In the genomic region with DNA sequence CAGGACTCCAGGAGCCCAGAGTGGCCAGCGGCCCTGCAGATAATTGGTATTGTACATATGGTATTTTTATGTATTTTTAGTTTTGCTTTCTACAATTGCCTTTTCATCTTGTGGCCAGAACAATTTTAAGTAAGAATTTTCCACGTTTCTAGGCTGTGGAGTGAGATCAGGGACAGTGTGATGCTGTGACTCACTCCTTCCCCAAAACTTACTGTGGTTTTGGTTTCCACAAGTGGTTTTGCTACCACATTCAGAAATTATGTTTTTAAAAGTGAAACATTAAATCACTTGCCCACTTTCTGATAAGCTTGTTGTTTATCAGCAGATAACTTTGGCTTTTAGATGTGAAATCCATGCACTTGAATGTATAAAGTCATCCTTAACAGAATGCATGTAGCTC, we compare ENCODE assay signal across 12 cellular contexts.
DNase-seq lines count a peak whose midpoint lies in the region; ATAC-seq and TF ChIP-seq lines count a peak whose summit lies in the region.
"Had no signal": no experiment of that assay in that cellular context is flagged by ENCODE, and none has a peak within 500 bp of the region (broad histone marks: within the 10 kb centered on the region; RNA-seq: fewer than 3 reads in every experiment).

No MANE protein-coding gene starts in this region.

- H3K4me1 ChIP-seq in right atrium auricular region: no peaks in the 10 kb centered on the region

- DNase-seq in activated naive CD4-positive, alpha-beta T cell treated with anti-CD3 and anti-CD28 coated beads, Interleukin-2, amount 50 U/mL, for 72 hours (ENCODE audit: low spot score in 2 of 2): peak in 1 of 2 donors; percentile 13
- DNase-seq in activated naive CD4-positive, alpha-beta T cell (lab: John Stamatoyannopoulos, UW): no peak
- DNase-seq in MV-4-11 (lab: John Stamatoyannopoulos, UW) (peak; percentile 80), fibroblast of peridontal ligament (ENCODE audit: extremely low read depth) (peak; percentile 83), stromal cell of bone marrow (ENCODE audit: low read depth) (peak; percentile 77), NCI-H2171 (lab: John Stamatoyannopoulos, UW) (no peak), cortex of kidney (lab: John Stamatoyannopoulos, UW) (no peak), right atrium auricular region (ENCODE audit: low spot score) (no peak)
- DNase-seq: left colon, NCI-H446 had no signal

- no peak for TF ChIP-seq CTCF in right atrium auricular region (IDR thresholded peaks at IDR 0.05)

- H3K27me3 ChIP-seq in right atrium auricular region: no peaks in the 10 kb centered on the region

- H3K36me3 Mint-ChIP-seq in activated naive CD4-positive, alpha-beta T cell treated with anti-CD3 and anti-CD28 coated beads, Interleukin-2, amount 50 U/mL, for 72 hours: no peaks in the 10 kb centered on the region

- H3K36me3 ChIP-seq in right atrium auricular region: no peaks in the 10 kb centered on the region

- H3K9me3 Mint-ChIP-seq in activated naive CD4-positive, alpha-beta T cell treated with anti-CD3 and anti-CD28 coated beads, Interleukin-2, amount 50 U/mL, for 72 hours: no peaks in the 10 kb centered on the region
- H3K9me3 Mint-ChIP-seq: activated T-helper 1 cell treated with anti-CD3 and anti-CD28 coated beads, Interleukin-12 subunit alpha, Interleukin-12 subunit beta, Interleukin-2, Interleukin-4 antibody, amounts not matched to agents 30 ng/mL and 10 ng/mL and 1 ng/mL, durations not matched to agents 14 hours and 24 hours and 36 hours had no signal

- H3K27ac ChIP-seq in right atrium auricular region: no peak overlapping the region

- H3K27ac Mint-ChIP-seq in activated naive CD4-positive, alpha-beta T cell treated with anti-CD3 and anti-CD28 coated beads, Interleukin-2, amount 50 U/mL, for 72 hours: no peak overlapping the region
- H3K27ac Mint-ChIP-seq: activated T-helper 1 cell treated with anti-CD3 and anti-CD28 coated beads, Interleukin-12 subunit alpha, Interleukin-12 subunit beta, Interleukin-2, Interleukin-4 antibody, amounts not matched to agents 30 ng/mL and 10 ng/mL and 1 ng/mL, durations not matched to agents 14 hours and 24 hours and 36 hours had no signal

- H3K9me3 ChIP-seq in right atrium auricular region: no peaks in the 10 kb centered on the region

- H3K4me3 ChIP-seq in right atrium auricular region: no peak overlapping the region

- ATAC-seq in activated naive CD4-positive, alpha-beta T cell treated with anti-CD3 and anti-CD28 coated beads, Interleukin-2, amount 50 U/mL, for 72 hours: peak; percentile 77 to 92
- ATAC-seq: HCT116, left colon had no signal

Comparison
In these comparisons a context has a peak if more than half of its experiments do, and no peak if none do; other contexts are left out.
1. DNase-seq: peak in MV-4-11 (single experiment), fibroblast of peridontal ligament (single experiment) and stromal cell of bone marrow (single experiment); none in activated naive CD4-positive, alpha-beta T cell (0 of 4), NCI-H2171 (single experiment), cortex of kidney (single experiment) and right atrium auricular region (single experiment).